ENCODE assay signal across 23 cellular contexts in the genomic region with DNA sequence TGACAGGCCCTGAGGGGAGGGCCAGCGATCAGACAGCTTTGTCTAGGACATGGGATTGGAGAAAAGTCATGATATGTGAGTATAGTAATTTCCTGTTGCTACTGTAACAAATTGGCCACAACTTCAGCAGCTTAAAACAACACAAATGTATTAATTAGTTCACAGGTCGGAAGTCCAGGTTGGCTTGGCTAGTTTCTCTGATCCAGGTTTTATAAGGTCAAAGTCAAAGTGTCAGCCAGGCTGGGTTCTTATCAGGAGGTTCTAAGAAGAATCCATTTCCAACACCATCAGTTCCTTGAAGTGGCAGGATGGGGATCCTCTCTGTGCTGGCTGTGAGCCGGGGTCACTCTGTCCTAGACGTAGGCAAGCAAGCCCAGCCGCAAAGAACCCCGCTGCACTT.
DNase-seq lines count a peak whose midpoint lies in the region; ATAC-seq and TF ChIP-seq lines count a peak whose summit lies in the region.
"Had no signal": no experiment of that assay in that cellular context is flagged by ENCODE, and none has a peak within 500 bp of the region (broad histone marks: within the 10 kb centered on the region; RNA-seq: fewer than 3 reads in every experiment).

No MANE protein-coding gene starts in this region.

- no peak overlapping the region for H3K27ac ChIP-seq in GM23338 (ENCODE audit: low read depth)
- H3K27ac ChIP-seq in naive thymus-derived CD4-positive, alpha-beta T cell (ENCODE audit: low read depth, low read length) = no peak overlapping the region
- H3K27ac ChIP-seq: BLaER1 treated with 17β-estradiol and CSF1 and Interleukin-3, amounts not matched to agents 10 nM and 100 nM had no signal

- no peaks in the 10 kb centered on the region for H3F3A ChIP-seq in GM23338 (replicated peaks; ENCODE audit: low read depth)

- no peak overlapping the region for H3K27ac Mint-ChIP-seq in GM23338
- peak overlapping the region; percentile 41 for H3K27ac Mint-ChIP-seq in central memory CD8-positive, alpha-beta T cell (ENCODE audit: low read depth)
- no peak overlapping the region for H3K27ac Mint-ChIP-seq in naive thymus-derived CD4-positive, alpha-beta T cell
- H3K27ac Mint-ChIP-seq: CD14-positive monocyte; CD4-positive, alpha-beta T cell; CD8-positive, alpha-beta memory T cell; HFFc6 had no signal

- no peaks in the 10 kb centered on the region for H3K9me2 ChIP-seq in GM23338 (ENCODE audit: insufficient read depth)

- ATAC-seq in GM23338 (no peak), mucosa of descending colon (peak; percentile 56), GM18502 (IDR thresholded peaks at IDR 0.05; ENCODE audit: poor library complexity, unreplicated experiment) (no peak)
- no peak for ATAC-seq in central memory CD8-positive, alpha-beta T cell (replicated peaks; ENCODE audit: extremely low read depth, poor library complexity, severe bottlenecking)
- ATAC-seq in naive thymus-derived CD4-positive, alpha-beta T cell = no peak
- ATAC-seq: A549, GM12878 had no signal

- H3K36me3 ChIP-seq in GM23338 (ENCODE audit: insufficient read depth) = no peaks in the 10 kb centered on the region
- no peaks in the 10 kb centered on the region for H3K36me3 ChIP-seq in mucosa of descending colon (ENCODE audit: low read depth)
- H3K36me3 ChIP-seq in naive thymus-derived CD4-positive, alpha-beta T cell (ENCODE audit: control insufficient read depth in 2 of 3, insufficient read depth in 3 of 3, low read length in 3 of 3) = no peaks in the 10 kb centered on the region
- H3K36me3 ChIP-seq: BE2C; BLaER1 treated with 17β-estradiol and CSF1 and Interleukin-3, amounts not matched to agents 10 nM and 100 nM; HAP-1 had no signal

- intact Hi-C loops in mucosa of descending colon (cut with DNase I, micrococcal nuclease) = no loop called here
- intact Hi-C loops in naive thymus-derived CD4-positive, alpha-beta T cell (cut with micrococcal nuclease) = loop anchor here in 1 of 2 donors (5.0 kb wide), 2 partner anchors 337 to 597 kb away; a partner anchor contains a TSS

- peaks cover 9% of the 10 kb centered on the region for H3K27me3 Mint-ChIP-seq in GM23338 (ENCODE audit: insufficient read depth, low read depth, poor library complexity)
- H3K27me3 Mint-ChIP-seq in central memory CD8-positive, alpha-beta T cell = peaks cover 51% of the 10 kb centered on the region
- H3K27me3 Mint-ChIP-seq in naive thymus-derived CD4-positive, alpha-beta T cell = peaks cover 9 to 24% (median 10%) of the 10 kb centered on the region in 5 donors

- H3K9me3 ChIP-seq in mucosa of descending colon = no peaks in the 10 kb centered on the region
- H3K9me3 ChIP-seq in naive thymus-derived CD4-positive, alpha-beta T cell (ENCODE audit: control insufficient read depth in 2 of 3, low read length in 3 of 3) = no peaks in the 10 kb centered on the region
- H3K9me3 ChIP-seq: A549; BE2C; BLaER1 treated with 17β-estradiol and CSF1 and Interleukin-3, amounts not matched to agents 10 nM and 100 nM; HAP-1 had no signal

- no peaks in the 10 kb centered on the region for H4K20me1 ChIP-seq in GM23338 (replicated peaks; ENCODE audit: insufficient read depth)
- H4K20me1 ChIP-seq: BLaER1 treated with 17β-estradiol and CSF1 and Interleukin-3, amounts not matched to agents 10 nM and 100 nM had no signal

- TF ChIP-seq CTCF in GM23338 (conservative IDR thresholded peaks at IDR 0.05; ENCODE audit: low read depth in 2 of 2) = no peak
- no peak for TF ChIP-seq CTCF in mucosa of descending colon (IDR thresholded peaks at IDR 0.05)

- H3K4me1 ChIP-seq in GM23338 (ENCODE audit: insufficient read depth) (no peaks in the 10 kb centered on the region), mucosa of descending colon (ENCODE audit: low read depth) (no peaks in the 10 kb centered on the region)
- no peaks in the 10 kb centered on the region for H3K4me1 ChIP-seq in naive thymus-derived CD4-positive, alpha-beta T cell (ENCODE audit: control insufficient read depth in 2 of 2, insufficient read depth in 2 of 2, low read length in 2 of 2)
- H3K4me1 ChIP-seq: BE2C had no signal

- H3K36me3 Mint-ChIP-seq in GM23338 (ENCODE audit: low read depth) = no peaks in the 10 kb centered on the region
- peaks cover 2% of the 10 kb centered on the region for H3K36me3 Mint-ChIP-seq in central memory CD8-positive, alpha-beta T cell (ENCODE audit: insufficient read depth)
- no peaks in the 10 kb centered on the region for H3K36me3 Mint-ChIP-seq in naive thymus-derived CD4-positive, alpha-beta T cell
- H3K36me3 Mint-ChIP-seq: CD14-positive monocyte; CD8-positive, alpha-beta memory T cell had no signal

- no peak overlapping the region for H3K4me3 ChIP-seq in GM23338
- no peak overlapping the region for H3K4me3 ChIP-seq in mucosa of descending colon
- H3K4me3 ChIP-seq in naive thymus-derived CD4-positive, alpha-beta T cell (ENCODE audit: low read length) = no peak overlapping the region
- H3K4me3 ChIP-seq: A549; BLaER1 treated with 17β-estradiol and CSF1 and Interleukin-3, amounts not matched to agents 10 nM and 100 nM; GM12878; HAP-1 had no signal

- DNase-seq in GM23338 (ENCODE audit: low spot score) = no peak
- DNase-seq in central memory CD8-positive, alpha-beta T cell (ENCODE audit: low spot score in 2 of 2) = no peak
- DNase-seq in mucosa of descending colon = no peak
- DNase-seq in naive thymus-derived CD4-positive, alpha-beta T cell = no peak
- DNase-seq in NCI-H128 (lab: John Stamatoyannopoulos, UW; ENCODE audit: unreplicated experiment) = no peak
- DNase-seq: 8988T; ACHN; AML-193; BE2C; CD4-positive, alpha-beta T cell; CD8-positive, alpha-beta memory T cell; DMS 273 treated with DMSO at 0.1 percent for 48 hours; DMS79; EL; GDM1; GOT3; HFFc6 had no signal

- CTCF ChIA-PET in naive thymus-derived CD4-positive, alpha-beta T cell (lab: Charles Lee) = interaction anchor here (0.6 to 6.0 kb wide), 3 partner anchors 54 to 248 kb away, joined by 3 to 44 read pairs (median 9); a partner anchor contains a TSS

- H3K4me3 Mint-ChIP-seq in GM23338 = no peak overlapping the region
- H3K4me3 Mint-ChIP-seq in central memory CD8-positive, alpha-beta T cell = no peak overlapping the region
- H3K4me3 Mint-ChIP-seq in naive thymus-derived CD4-positive, alpha-beta T cell = no peak overlapping the region
- H3K4me3 Mint-ChIP-seq: CD14-positive monocyte; CD4-positive, alpha-beta T cell; CD8-positive, alpha-beta memory T cell; HFFc6 had no signal

- H3K79me2 ChIP-seq in GM23338 (replicated peaks; ENCODE audit: insufficient read depth) = no peaks in the 10 kb centered on the region

- no peaks in the 10 kb centered on the region for H3K9me3 Mint-ChIP-seq in GM23338
- H3K9me3 Mint-ChIP-seq in central memory CD8-positive, alpha-beta T cell = no peaks in the 10 kb centered on the region
- H3K9me3 Mint-ChIP-seq in naive thymus-derived CD4-positive, alpha-beta T cell = peaks cover 0 to 2% (median 0%) of the 10 kb centered on the region in 11 donors
- H3K9me3 Mint-ChIP-seq: CD4-positive, alpha-beta T cell; CD8-positive, alpha-beta memory T cell; HFFc6 had no signal

- H3K27me3 ChIP-seq in GM23338 (ENCODE audit: insufficient read depth) = no peaks in the 10 kb centered on the region
- H3K27me3 ChIP-seq in naive thymus-derived CD4-positive, alpha-beta T cell (ENCODE audit: control insufficient read depth in 2 of 2, insufficient read depth in 2 of 2, low read length in 2 of 2) = no peaks in the 10 kb centered on the region
- H3K27me3 ChIP-seq: BE2C; BLaER1 treated with 17β-estradiol and CSF1 and Interleukin-3, amounts not matched to agents 10 nM and 100 nM had no signal

- no peak overlapping the region for H3K4me2 ChIP-seq in GM23338
- H3K4me2 ChIP-seq: A549; BLaER1 treated with 17β-estradiol and CSF1 and Interleukin-3, amounts not matched to agents 10 nM and 100 nM had no signal

- peaks cover 16% of the 10 kb centered on the region; the same call in 2 of the 3 replicates for H3K4me1 Mint-ChIP-seq in GM23338
- peaks cover 5% of the 10 kb centered on the region for H3K4me1 Mint-ChIP-seq in central memory CD8-positive, alpha-beta T cell
- H3K4me1 Mint-ChIP-seq in naive thymus-derived CD4-positive, alpha-beta T cell = peaks cover 0 to 6% (median 0%) of the 10 kb centered on the region in 7 donors
- H3K4me1 Mint-ChIP-seq: CD14-positive monocyte had no signal

- peak overlapping the region; percentile 47; the same call in 1 of the 2 replicates for H2AFZ ChIP-seq in GM23338

- POLR2A ChIA-PET in naive thymus-derived CD4-positive, alpha-beta T cell (lab: Charles Lee) = no interaction called here

TF ChIP-seq in GM23338, 12 proteins besides CTCF, POLR2A, EP300 and RAD21 (continues in another document):
- TF ChIP-seq EZH2 (IDR thresholded peaks at IDR 0.05; ENCODE audit: low read depth, unreplicated experiment) = no peak
- TF ChIP-seq, protein P1, sequence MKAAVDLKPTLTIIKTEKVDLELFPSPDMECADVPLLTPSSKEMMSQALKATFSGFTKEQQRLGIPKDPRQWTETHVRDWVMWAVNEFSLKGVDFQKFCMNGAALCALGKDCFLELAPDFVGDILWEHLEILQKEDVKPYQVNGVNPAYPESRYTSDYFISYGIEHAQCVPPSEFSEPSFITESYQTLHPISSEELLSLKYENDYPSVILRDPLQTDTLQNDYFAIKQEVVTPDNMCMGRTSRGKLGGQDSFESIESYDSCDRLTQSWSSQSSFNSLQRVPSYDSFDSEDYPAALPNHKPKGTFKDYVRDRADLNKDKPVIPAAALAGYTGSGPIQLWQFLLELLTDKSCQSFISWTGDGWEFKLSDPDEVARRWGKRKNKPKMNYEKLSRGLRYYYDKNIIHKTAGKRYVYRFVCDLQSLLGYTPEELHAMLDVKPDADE (IDR thresholded peaks at IDR 0.05) = no peak
- no peak for TF ChIP-seq NANOG (IDR thresholded peaks at IDR 0.05; ENCODE audit: borderline replicate concordance)
- TF ChIP-seq CREB1 (CRISPR knock-in tag; IDR thresholded peaks at IDR 0.05; ENCODE audit: low read depth) = no peak
- no peak for TF ChIP-seq JUNB (IDR thresholded peaks at IDR 0.05; ENCODE audit: unreplicated experiment)
- no peak for TF ChIP-seq STAT1 (IDR thresholded peaks at IDR 0.05; ENCODE audit: unreplicated experiment)
- TF ChIP-seq EZH2phosphoT487 (IDR thresholded peaks at IDR 0.05; ENCODE audit: unreplicated experiment) = no peak
- TF ChIP-seq ZNF114 (CRISPR knock-in tag; IDR thresholded peaks at IDR 0.05) = no peak
- TF ChIP-seq POLR2AphosphoS5 (IDR thresholded peaks at IDR 0.05; ENCODE audit: low read depth) = no peak
